Comparison of ENCODE assay signal across 8 cellular contexts in the genomic region with DNA sequence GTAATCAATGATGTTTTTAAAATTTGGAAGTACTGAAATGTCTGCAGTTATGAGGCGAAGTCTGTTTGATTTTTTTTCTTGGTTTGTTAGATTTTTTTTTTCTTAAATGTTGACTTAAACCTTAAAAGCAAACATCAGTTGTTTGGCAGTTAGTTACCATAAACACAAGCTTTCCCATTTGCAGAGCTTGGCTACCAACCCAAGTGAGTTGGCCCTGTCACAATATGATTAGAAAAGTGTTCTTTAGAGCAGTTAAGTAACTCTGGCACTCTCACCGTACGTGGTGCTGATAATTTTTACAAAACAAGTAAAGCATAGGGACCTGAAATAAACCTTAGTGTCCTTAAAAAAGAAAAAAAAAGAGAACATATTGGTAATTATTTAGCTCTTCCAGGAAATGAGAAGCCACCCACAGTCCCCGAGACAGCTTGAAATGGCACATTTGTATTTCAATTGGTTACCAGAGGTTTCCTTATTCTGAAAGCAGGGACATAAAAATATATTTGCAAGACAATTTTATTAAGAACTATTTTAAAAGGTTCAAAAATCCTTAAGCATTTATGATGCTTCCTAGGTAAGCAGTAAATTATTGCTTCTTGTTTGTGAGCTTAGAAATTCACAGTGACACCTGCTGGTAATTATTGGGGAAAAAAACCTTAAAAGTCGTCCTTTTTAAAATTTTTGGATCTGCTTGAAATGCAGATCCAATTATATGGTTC. TPM values are rescaled to one million over a fixed set of nuclear protein-coding genes. Genes with fewer than 3 reads are reported as not detected.
DNase-seq lines count a peak whose midpoint lies in the region; ATAC-seq lines count a peak whose summit lies in the region.

No MANE protein-coding gene starts in this region.

- no peak overlapping the region for H3K27ac Mint-ChIP-seq in naive thymus-derived CD4-positive, alpha-beta T cell

- no peak overlapping the region for H3K27ac ChIP-seq in naive thymus-derived CD4-positive, alpha-beta T cell (ENCODE audit: low read depth, low read length)

- H3K4me3 Mint-ChIP-seq in naive thymus-derived CD4-positive, alpha-beta T cell: no peak overlapping the region

- peaks cover 12 to 34% (median 20%) of the 10 kb centered on the region in 7 donors for H3K4me1 Mint-ChIP-seq in naive thymus-derived CD4-positive, alpha-beta T cell

- H3K9me3 Mint-ChIP-seq in naive thymus-derived CD4-positive, alpha-beta T cell: peaks cover 0 to 2% (median 0%) of the 10 kb centered on the region in 11 donors

- DNase-seq in DMS53 (lab: John Stamatoyannopoulos, UW) (peak; percentile 75), NAMALWA (ENCODE audit: low spot score) (peak; percentile 66), NCI-H187 treated with DMSO at 0.1 percent for 48 hours (lab: John Stamatoyannopoulos, UW) (no peak)
- DNase-seq in central memory CD4-positive, alpha-beta T cell: peak; percentile 23
- peak in 6 of 9 donors; percentile 13 to 37 (median 32) for DNase-seq in naive thymus-derived CD4-positive, alpha-beta T cell

- ATAC-seq in naive thymus-derived CD4-positive, alpha-beta T cell: no peak
- ATAC-seq in HG02571 (IDR thresholded peaks at IDR 0.05; ENCODE audit: unreplicated experiment): no peak
- ATAC-seq in GM19324 (IDR thresholded peaks at IDR 0.05; ENCODE audit: low FRiP score, unreplicated experiment): no peak
- no peak for ATAC-seq in GM21717 (IDR thresholded peaks at IDR 0.05; ENCODE audit: unreplicated experiment)

- CTCF ChIA-PET in naive thymus-derived CD4-positive, alpha-beta T cell (lab: Charles Lee): interaction anchor here (0.6 to 2.0 kb wide), 16 partner anchors 8 to 1783 kb away, joined by 3 to 23 read pairs (median 4); no protein-coding TSS in a partner anchor

- peaks cover 14 to 16% of the 10 kb centered on the region in 2 donors for H3K4me1 ChIP-seq in naive thymus-derived CD4-positive, alpha-beta T cell (ENCODE audit: control insufficient read depth in 2 of 2, insufficient read depth in 2 of 2, low read length in 2 of 2)

- H3K36me3 Mint-ChIP-seq in naive thymus-derived CD4-positive, alpha-beta T cell: no peaks in the 10 kb centered on the region

- no peaks in the 10 kb centered on the region for H3K36me3 ChIP-seq in naive thymus-derived CD4-positive, alpha-beta T cell (ENCODE audit: control insufficient read depth in 2 of 3, insufficient read depth in 3 of 3, low read length in 3 of 3)

- intact Hi-C loops in naive thymus-derived CD4-positive, alpha-beta T cell (cut with micrococcal nuclease): loop anchor here (1.0 to 5.0 kb wide), 5 partner anchors 56 to 881 kb away; a partner anchor contains a TSS

- no peaks in the 10 kb centered on the region for H3K9me3 ChIP-seq in naive thymus-derived CD4-positive, alpha-beta T cell (ENCODE audit: control insufficient read depth in 2 of 3, low read length in 3 of 3)

- H3K27me3 Mint-ChIP-seq in naive thymus-derived CD4-positive, alpha-beta T cell: peaks cover 5 to 77% (median 45%) of the 10 kb centered on the region in 5 donors

- peaks cover 11 to 19% of the 10 kb centered on the region in 2 donors for H3K27me3 ChIP-seq in naive thymus-derived CD4-positive, alpha-beta T cell (ENCODE audit: control insufficient read depth in 2 of 2, insufficient read depth in 2 of 2, low read length in 2 of 2)

- POLR2A ChIA-PET in naive thymus-derived CD4-positive, alpha-beta T cell (lab: Charles Lee): interaction anchor here (0.8 to 1.5 kb wide), 6 partner anchors 24 to 440 kb away, joined by 3 to 8 read pairs (median 3); a partner anchor contains a TSS

- no peak overlapping the region for H3K4me3 ChIP-seq in naive thymus-derived CD4-positive, alpha-beta T cell (ENCODE audit: low read length)

RNA-seq across cellular contexts. Expression of a gene that starts 3.9 kb away (rescaled TPM):
- total RNA-seq in naive thymus-derived CD4-positive, alpha-beta T cell: under 1 TPM in 3 of 5 experiments, not detected in 2; 0.34 to 0.46 (median 0.46) TPM
- under 1 TPM; 0.14 to 0.44 TPM for polyA plus RNA-seq in naive thymus-derived CD4-positive, alpha-beta T cell

RNA-seq across cellular contexts. Expression of a gene that starts 37.4 kb away (rescaled TPM):
- total RNA-seq in naive thymus-derived CD4-positive, alpha-beta T cell: 10 to 100 TPM; 30.6 to 55.6 (median 38.0) TPM
- polyA plus RNA-seq in naive thymus-derived CD4-positive, alpha-beta T cell: 10 to 100 TPM; 12.8 to 23.4 TPM
